8 cellular contexts compared by ENCODE assay signal in the genomic region with DNA sequence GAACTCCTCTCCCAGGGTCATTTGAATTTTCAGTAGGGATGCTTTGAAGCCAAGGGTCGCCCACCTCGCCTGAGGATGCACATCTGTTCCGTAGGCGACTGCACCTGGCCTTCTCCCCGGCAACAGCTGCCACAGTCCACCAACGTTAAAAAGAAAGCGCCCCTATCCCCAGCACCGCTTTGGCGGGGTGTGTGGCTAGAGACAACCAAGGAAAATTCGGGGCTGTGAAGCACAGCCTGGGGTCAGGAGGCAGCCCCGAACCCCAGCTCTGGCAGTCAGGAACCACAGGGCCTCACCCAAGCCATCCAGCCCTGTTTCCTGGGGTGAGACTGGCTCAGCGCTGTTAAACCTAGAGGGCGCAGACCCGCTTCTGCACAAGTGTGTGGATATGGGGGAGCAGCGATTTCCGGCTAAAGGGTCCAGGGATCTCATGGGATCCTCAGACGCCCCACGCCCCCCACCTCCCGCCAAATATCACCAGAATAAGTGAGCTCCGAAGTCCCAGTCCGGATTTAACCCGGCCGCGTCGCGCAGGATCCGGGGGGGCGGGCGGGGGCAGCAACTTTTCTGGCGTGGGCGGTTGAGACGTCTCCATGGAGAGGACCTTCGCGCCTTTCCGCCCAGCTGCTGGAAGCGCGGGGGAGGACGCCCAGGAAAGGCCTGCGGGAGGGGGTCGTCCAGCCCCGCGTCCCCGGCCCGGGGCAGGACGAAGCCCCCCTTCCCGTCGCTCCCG. TPM values are rescaled to one million over a fixed set of nuclear protein-coding genes. Genes with fewer than 3 reads are reported as not detected.
DNase-seq lines count a peak whose midpoint lies in the region; ATAC-seq, FAIRE-seq and TF ChIP-seq lines count a peak whose summit lies in the region.

No MANE protein-coding gene starts in this region.

- no peak for TF ChIP-seq CTCF in bronchial epithelial cell (IDR thresholded peaks at IDR 0.05; ENCODE audit: insufficient read depth, low read length, severe bottlenecking)

- FAIRE-seq in bronchial epithelial cell (lab: Jason Lieb, UNC), result no peak

- peak overlapping the region; percentile 30 for H3K27ac ChIP-seq in layer of hippocampus (ENCODE audit: low read depth, low read length)

- in situ Hi-C loops in SK-MEL-5 (cut with HindIII; ENCODE audit: low pct_unique_long_range_greater_than_20kb, low sequenced_read_pairs), result no loop called here

- DNase-seq in AG20443 (ENCODE audit: low spot score), result peak; percentile 73
- DNase-seq in SK-MEL-5 (ENCODE audit: low read depth, low spot score), result peak; percentile 38
- DNase-seq in bronchial epithelial cell (ENCODE audit: low read depth), result no peak
- DNase-seq in stimulated activated CD8-positive, alpha-beta memory T cell treated with anti-CD3 and anti-CD28 coated beads, Interleukin-2, amount 100 ng/mL, for 48 hours (ENCODE audit: low read depth in 2 of 2), result peak; percentile 15 to 23
- DNase-seq in GM03348 (ENCODE audit: low spot score), result no peak

- H3K4me3 ChIP-seq in bronchial epithelial cell (ENCODE audit: low read depth, low read length), result peak overlapping the region; percentile 78

- H3K27me3 ChIP-seq in bronchial epithelial cell (ENCODE audit: control insufficient read depth, insufficient read depth, low read length), result no peaks in the 10 kb centered on the region
- H3K27me3 ChIP-seq in layer of hippocampus (ENCODE audit: control insufficient read depth, insufficient read depth, low read length), result no peaks in the 10 kb centered on the region

- peaks cover 2% of the 10 kb centered on the region for H3K36me3 ChIP-seq in bronchial epithelial cell (ENCODE audit: control insufficient read depth, insufficient read depth, low read length)

- peak; percentile 31 for ATAC-seq in GM19023 (IDR thresholded peaks at IDR 0.05; ENCODE audit: unreplicated experiment)
- ATAC-seq in HG03159 (IDR thresholded peaks at IDR 0.05; ENCODE audit: unreplicated experiment), result peak; percentile 49

RNA-seq across cellular contexts. Expression of a gene that starts 0.8 kb away (rescaled TPM):
- total RNA-seq in SK-MEL-5 (2014; rRNA removed; shearing (Covaris generic)), result 16.2 and 16.7 TPM in 2 replicates
- polyA plus RNA-seq in SK-MEL-5 (2015; cell fraction: cytosol; rRNA removed), result 35.1 and 49.6 TPM in 2 replicates
- 42.4 and 42.7 TPM in 2 replicates for polyA plus RNA-seq in SK-MEL-5 (2015; cell fraction: nucleus; rRNA removed)
- total RNA-seq in bronchial epithelial cell, result 6.3 and 11.1 TPM in 2 replicates

RNA-seq across cellular contexts. Expression of a gene that starts 53.8 kb away (rescaled TPM):
- 2.7 and 3.0 TPM in 2 replicates for total RNA-seq in SK-MEL-5 (2014; rRNA removed; shearing (Covaris generic))
- 8.8 and 15.0 TPM in 2 replicates for polyA plus RNA-seq in SK-MEL-5 (2015; cell fraction: cytosol; rRNA removed)
- 6.8 and 8.1 TPM in 2 replicates for polyA plus RNA-seq in SK-MEL-5 (2015; cell fraction: nucleus; rRNA removed)
- total RNA-seq in bronchial epithelial cell, result 0.13 and 0.26 TPM in 2 replicates

Comparison
In these comparisons a context has a peak if more than half of its experiments do, and no peak if none do; other contexts are left out.
1. DNase-seq: peak in AG20443 (single experiment), SK-MEL-5 (single experiment) and stimulated activated CD8-positive, alpha-beta memory T cell treated with anti-CD3 and anti-CD28 coated beads, Interleukin-2, amount 100 ng/mL, for 48 hours (2 of 2); none in bronchial epithelial cell (single experiment) and GM03348 (single experiment).